In the genomic region with DNA sequence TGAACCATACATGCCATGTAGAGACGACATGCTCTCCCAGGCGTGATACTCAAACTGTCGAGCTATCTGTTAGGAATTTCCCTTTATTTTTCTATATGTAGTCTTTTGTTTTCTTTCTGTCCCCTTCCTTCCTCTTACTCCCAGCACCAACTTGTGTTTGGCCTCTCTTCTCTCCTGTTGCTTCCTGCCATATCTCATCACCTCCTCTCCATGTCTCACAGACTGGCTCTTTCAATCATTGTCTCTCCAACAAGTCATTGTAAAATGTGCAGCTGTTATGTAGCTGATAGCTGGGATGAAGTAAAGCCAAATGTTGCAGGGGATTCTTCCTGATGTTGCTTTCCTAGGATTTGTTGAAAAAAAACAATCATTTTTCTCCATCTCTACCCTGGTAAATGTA, we compare ENCODE assay signal across 1 cellular context.
TF ChIP-seq lines count a peak whose summit lies in the region.

No MANE protein-coding gene starts in this region.

TF ChIP-seq in IMR-90, 13 proteins besides CTCF, POLR2A, EP300 and RAD21:
- TF ChIP-seq FOS (IDR thresholded peaks at IDR 0.05; ENCODE audit: low read depth, low read length) (no peak), NFE2L2 (IDR thresholded peaks at IDR 0.05; ENCODE audit: low read depth, low read length) (no peak), MAFK (IDR thresholded peaks at IDR 0.05; ENCODE audit: low read depth, low read length) (no peak)
